Comparison of ENCODE assay signal across 26 cellular contexts in the genomic region with DNA sequence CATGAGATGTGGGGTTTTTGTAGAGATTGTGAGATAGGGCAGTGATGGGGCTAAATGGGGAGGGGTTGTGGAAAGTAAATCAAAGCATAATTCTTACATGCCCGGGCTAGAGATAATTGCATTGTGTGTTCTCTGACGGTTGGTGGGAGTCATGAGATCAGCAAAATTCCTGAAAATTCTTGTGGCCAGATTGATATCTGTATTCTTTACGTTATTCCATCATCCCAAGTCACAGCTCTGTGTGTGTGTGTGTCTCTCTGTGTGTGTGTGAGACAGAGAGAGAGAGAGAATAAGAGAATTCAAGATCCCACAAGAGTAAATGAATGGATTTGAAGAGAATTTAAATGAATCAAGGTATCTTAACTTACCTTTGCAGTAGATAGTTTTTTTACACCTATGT.
DNase-seq lines count a peak whose midpoint lies in the region; FAIRE-seq and TF ChIP-seq lines count a peak whose summit lies in the region.
"Had no signal": no experiment of that assay in that cellular context is flagged by ENCODE, and none has a peak within 500 bp of the region (broad histone marks: within the 10 kb centered on the region; RNA-seq: fewer than 3 reads in every experiment).

No MANE protein-coding gene starts in this region.

- peaks cover 25% of the 10 kb centered on the region for H3K27me3 Mint-ChIP-seq in astrocyte (ENCODE audit: low read depth, unreplicated experiment)

- peak overlapping the region; percentile 51 for H3K18ac ChIP-seq in mesendoderm (ENCODE audit: low read length)

- no peak overlapping the region for H3K27ac Mint-ChIP-seq in astrocyte (ENCODE audit: unreplicated experiment)
- H3K27ac Mint-ChIP-seq: CD8-positive, alpha-beta T cell had no signal

- H3K4ac ChIP-seq in mesendoderm (ENCODE audit: low read depth, low read length), result peak overlapping the region; percentile 16

- peaks cover 3% of the 10 kb centered on the region for H3K4me1 Mint-ChIP-seq in astrocyte (ENCODE audit: low read depth, unreplicated experiment)

- intact Hi-C loops in tibial artery (cut with DNase I; ENCODE audit: low total_unique reads), result no loop called here

- H3K9me3 Mint-ChIP-seq in astrocyte (ENCODE audit: unreplicated experiment), result peaks cover 11% of the 10 kb centered on the region
- H3K9me3 Mint-ChIP-seq: CD8-positive, alpha-beta T cell had no signal

- no peak overlapping the region for H2BK5ac ChIP-seq in mesendoderm (ENCODE audit: low read length)

- no peak for FAIRE-seq in astrocyte (lab: Jason Lieb, UNC)
- FAIRE-seq: GM12891, H1, HepG2 had no signal

- H3K36me3 ChIP-seq in astrocyte (ENCODE audit: insufficient read depth, low read length), result no peaks in the 10 kb centered on the region
- H3K36me3 ChIP-seq in mesendoderm (ENCODE audit: control insufficient read depth, insufficient read depth, low read length), result no peaks in the 10 kb centered on the region
- no peaks in the 10 kb centered on the region for H3K36me3 ChIP-seq in tibial artery
- H3K36me3 ChIP-seq: SJSA1 had no signal

- H3K4me3 ChIP-seq in astrocyte (ENCODE audit: insufficient read depth, low read depth, low read length), result no peak overlapping the region
- no peak overlapping the region for H3K4me3 ChIP-seq in mesendoderm (ENCODE audit: low read length)
- H3K4me3 ChIP-seq in tibial artery, result no peak overlapping the region
- H3K4me3 ChIP-seq: SJSA1 had no signal

- no peaks in the 10 kb centered on the region for H3K36me3 Mint-ChIP-seq in astrocyte (ENCODE audit: low read depth, unreplicated experiment)
- H3K36me3 Mint-ChIP-seq: CD8-positive, alpha-beta T cell had no signal

- H3K27ac ChIP-seq in astrocyte (ENCODE audit: low read depth, low read length), result no peak overlapping the region
- no peak overlapping the region for H3K27ac ChIP-seq in mesendoderm (ENCODE audit: low read depth, low read length)
- no peak overlapping the region for H3K27ac ChIP-seq in tibial artery
- H3K27ac ChIP-seq: SJSA1 had no signal

- no peak overlapping the region for H2AK5ac ChIP-seq in mesendoderm (ENCODE audit: low read length)

- no peaks in the 10 kb centered on the region for H3K9me3 ChIP-seq in astrocyte (ENCODE audit: insufficient read depth, low read depth, low read length)
- H3K9me3 ChIP-seq in tibial artery, result no peaks in the 10 kb centered on the region
- H3K9me3 ChIP-seq: SJSA1 had no signal

- H3K79me1 ChIP-seq in mesendoderm (ENCODE audit: low read length), result no peaks in the 10 kb centered on the region

- no peak overlapping the region for H3K4me3 Mint-ChIP-seq in astrocyte (ENCODE audit: unreplicated experiment)
- H3K4me3 Mint-ChIP-seq: CD8-positive, alpha-beta T cell had no signal

- H3K4me1 ChIP-seq in astrocyte (ENCODE audit: insufficient read depth, low read length) (no peaks in the 10 kb centered on the region), mesendoderm (ENCODE audit: control insufficient read depth, low read depth, low read length) (no peaks in the 10 kb centered on the region), tibial artery (no peaks in the 10 kb centered on the region)
- H3K4me1 ChIP-seq: SJSA1 had no signal

- no peak overlapping the region for H3K23ac ChIP-seq in mesendoderm (ENCODE audit: low read length)

- DNase-seq in SK-MEL-5 (ENCODE audit: low read depth, low spot score) (peak; percentile 2), astrocyte (ENCODE audit: low read depth) (peak; percentile 77), mesendoderm (peak; percentile 56), HCEC 1CT (no peak), tibial artery (no peak), HK-2 (ENCODE audit: unreplicated experiment) (no peak), GM20000 (ENCODE audit: low spot score) (no peak)
- DNase-seq: C1 segment of cervical spinal cord; CD8-positive, alpha-beta T cell; DMS 273 treated with DMSO at 0.1 percent for 48 hours; DMS79; GF-D8; Karpas-422; NCI-H1092; NCI-H1417 treated with DMSO at 0.1 percent for 48 hours; NCI-H1694 treated with DMSO at 0.1 percent for 48 hours; NCI-H2081 treated with DMSO at 0.1 percent for 48 hours; NCI-H2171; NCI-H226; NCI-H510A; NK-92 treated with Interleukin-12 subunit alpha and Interleukin-12 subunit beta, amount 100 ng/mL, for 24 hours; PC-3 had no signal

- H3K79me2 ChIP-seq in astrocyte (ENCODE audit: insufficient read depth, low read length) (no peaks in the 10 kb centered on the region), mesendoderm (ENCODE audit: control insufficient read depth, insufficient read depth, low read length) (no peaks in the 10 kb centered on the region)

- no peak overlapping the region for H3K56ac ChIP-seq in mesendoderm (ENCODE audit: low read length)

- H3K4me2 ChIP-seq in astrocyte (ENCODE audit: low read length) (no peak overlapping the region), mesendoderm (ENCODE audit: low read length) (no peak overlapping the region)

- H2BK15ac ChIP-seq in mesendoderm (replicated peaks; ENCODE audit: low read depth), result no peak overlapping the region

- H4K8ac ChIP-seq in mesendoderm (ENCODE audit: low read depth, low read length), result no peak overlapping the region

- WGBS in mesendoderm (ENCODE audit: extremely low coverage, insufficient coverage, low lambda C conversion rate), result no CpG with 5 or more reads among the region's 3 CpGs

- TF ChIP-seq CTCF in astrocyte (IDR thresholded peaks at IDR 0.05; ENCODE audit: insufficient read depth, low read depth, low read length) (no peak), tibial artery (IDR thresholded peaks at IDR 0.05) (no peak), GM20000 (IDR thresholded peaks at IDR 0.05; ENCODE audit: extremely low read depth, missing control alignments) (no peak)

- no peak overlapping the region for H2AFZ ChIP-seq in astrocyte (ENCODE audit: low read depth, low read length)

- H3K9ac ChIP-seq in astrocyte (ENCODE audit: low read length), result no peak overlapping the region
- no peak overlapping the region for H3K9ac ChIP-seq in mesendoderm (ENCODE audit: low read length)

- in situ Hi-C loops in SK-MEL-5 (cut with HindIII; ENCODE audit: low pct_unique_long_range_greater_than_20kb, low sequenced_read_pairs), result no loop called here

- no peaks in the 10 kb centered on the region for H4K20me1 ChIP-seq in astrocyte (ENCODE audit: insufficient read depth, low read length)

- no peak overlapping the region for H2BK120ac ChIP-seq in mesendoderm (ENCODE audit: low read depth, low read length)

- no peak overlapping the region for H4K5ac ChIP-seq in mesendoderm (ENCODE audit: low read length)

- H3K27me3 ChIP-seq in astrocyte (ENCODE audit: insufficient read depth, low read length) (no peaks in the 10 kb centered on the region), mesendoderm (ENCODE audit: insufficient read depth, low read length, poor library complexity) (no peaks in the 10 kb centered on the region), tibial artery (no peaks in the 10 kb centered on the region)
- H3K27me3 ChIP-seq: SJSA1 had no signal

Comparison
In these comparisons a context has a peak if more than half of its experiments do, and no peak if none do; other contexts are left out.
1. DNase-seq: peak in SK-MEL-5 (single experiment), astrocyte (single experiment) and mesendoderm (single experiment); none in HCEC 1CT (single experiment), tibial artery (0 of 2), HK-2 (single experiment) and GM20000 (single experiment).